Comparison of ENCODE assay signal across 1 cellular context in the genomic region with DNA sequence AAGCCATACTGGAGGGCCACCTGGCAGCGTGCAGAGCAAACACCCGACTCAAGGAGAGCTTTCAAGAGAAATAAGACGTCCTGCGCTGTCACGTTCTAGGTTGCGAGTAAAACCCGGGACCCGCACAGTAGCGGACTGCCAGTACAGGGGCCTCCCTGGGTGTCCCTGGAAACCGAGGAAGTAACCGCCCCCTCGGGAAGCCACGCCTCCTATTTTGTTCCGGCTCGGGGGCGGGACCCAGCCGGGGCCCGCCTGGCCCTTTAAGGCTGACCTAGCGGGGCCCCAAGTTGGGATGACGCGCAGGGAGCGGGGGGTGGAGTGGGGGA.
TF ChIP-seq lines count a peak whose summit lies in the region.

No MANE protein-coding gene starts in this region.

TF ChIP-seq in HepG2, 621 proteins besides CTCF, POLR2A, EP300 and RAD21 (continued from another document):
- TF ChIP-seq, protein P1, sequence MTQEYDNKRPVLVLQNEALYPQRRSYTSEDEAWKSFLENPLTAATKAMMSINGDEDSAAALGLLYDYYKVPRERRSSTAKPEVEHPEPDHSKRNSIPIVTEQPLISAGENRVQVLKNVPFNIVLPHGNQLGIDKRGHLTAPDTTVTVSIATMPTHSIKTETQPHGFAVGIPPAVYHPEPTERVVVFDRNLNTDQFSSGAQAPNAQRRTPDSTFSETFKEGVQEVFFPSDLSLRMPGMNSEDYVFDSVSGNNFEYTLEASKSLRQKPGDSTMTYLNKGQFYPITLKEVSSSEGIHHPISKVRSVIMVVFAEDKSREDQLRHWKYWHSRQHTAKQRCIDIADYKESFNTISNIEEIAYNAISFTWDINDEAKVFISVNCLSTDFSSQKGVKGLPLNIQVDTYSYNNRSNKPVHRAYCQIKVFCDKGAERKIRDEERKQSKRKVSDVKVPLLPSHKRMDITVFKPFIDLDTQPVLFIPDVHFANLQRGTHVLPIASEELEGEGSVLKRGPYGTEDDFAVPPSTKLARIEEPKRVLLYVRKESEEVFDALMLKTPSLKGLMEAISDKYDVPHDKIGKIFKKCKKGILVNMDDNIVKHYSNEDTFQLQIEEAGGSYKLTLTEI (CRISPR knock-in tag; conservative IDR thresholded peaks at IDR 0.05) = no peak
- TF ChIP-seq RARG (CRISPR knock-in tag; IDR thresholded peaks at IDR 0.05; ENCODE audit: low read depth) (no peak), MEF2D (CRISPR knock-in tag; IDR thresholded peaks at IDR 0.05) (no peak), ZSCAN30 (CRISPR knock-in tag; IDR thresholded peaks at IDR 0.05) (no peak), ZNF331 (CRISPR knock-in tag; IDR thresholded peaks at IDR 0.05) (no peak), SALL1 (CRISPR knock-in tag; IDR thresholded peaks at IDR 0.05) (0 out of 2 replicates have a peak, but pooled peaks have one; percentile 27), STAG1 (CRISPR knock-in tag; IDR thresholded peaks at IDR 0.05) (no peak), ELF1 (CRISPR knock-in tag; IDR thresholded peaks at IDR 0.05) (peak; percentile 62; the same call in 1 of the 2 replicates), CREM (IDR thresholded peaks at IDR 0.05) (peak; percentile 58), CREM (CRISPR knock-in tag; IDR thresholded peaks at IDR 0.05) (no peak)
- TF ChIP-seq, protein P2, sequence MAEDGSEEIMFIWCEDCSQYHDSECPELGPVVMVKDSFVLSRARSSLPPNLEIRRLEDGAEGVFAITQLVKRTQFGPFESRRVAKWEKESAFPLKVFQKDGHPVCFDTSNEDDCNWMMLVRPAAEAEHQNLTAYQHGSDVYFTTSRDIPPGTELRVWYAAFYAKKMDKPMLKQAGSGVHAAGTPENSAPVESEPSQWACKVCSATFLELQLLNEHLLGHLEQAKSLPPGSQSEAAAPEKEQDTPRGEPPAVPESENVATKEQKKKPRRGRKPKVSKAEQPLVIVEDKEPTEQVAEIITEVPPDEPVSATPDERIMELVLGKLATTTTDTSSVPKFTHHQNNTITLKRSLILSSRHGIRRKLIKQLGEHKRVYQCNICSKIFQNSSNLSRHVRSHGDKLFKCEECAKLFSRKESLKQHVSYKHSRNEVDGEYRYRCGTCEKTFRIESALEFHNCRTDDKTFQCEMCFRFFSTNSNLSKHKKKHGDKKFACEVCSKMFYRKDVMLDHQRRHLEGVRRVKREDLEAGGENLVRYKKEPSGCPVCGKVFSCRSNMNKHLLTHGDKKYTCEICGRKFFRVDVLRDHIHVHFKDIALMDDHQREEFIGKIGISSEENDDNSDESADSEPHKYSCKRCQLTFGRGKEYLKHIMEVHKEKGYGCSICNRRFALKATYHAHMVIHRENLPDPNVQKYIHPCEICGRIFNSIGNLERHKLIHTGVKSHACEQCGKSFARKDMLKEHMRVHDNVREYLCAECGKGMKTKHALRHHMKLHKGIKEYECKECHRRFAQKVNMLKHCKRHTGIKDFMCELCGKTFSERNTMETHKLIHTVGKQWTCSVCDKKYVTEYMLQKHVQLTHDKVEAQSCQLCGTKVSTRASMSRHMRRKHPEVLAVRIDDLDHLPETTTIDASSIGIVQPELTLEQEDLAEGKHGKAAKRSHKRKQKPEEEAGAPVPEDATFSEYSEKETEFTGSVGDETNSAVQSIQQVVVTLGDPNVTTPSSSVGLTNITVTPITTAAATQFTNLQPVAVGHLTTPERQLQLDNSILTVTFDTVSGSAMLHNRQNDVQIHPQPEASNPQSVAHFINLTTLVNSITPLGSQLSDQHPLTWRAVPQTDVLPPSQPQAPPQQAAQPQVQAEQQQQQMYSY (CRISPR knock-in tag; IDR thresholded peaks at IDR 0.05) = peak; percentile 92
TF ChIP-seq in HepG2: peak in this region for 31.
